20 cellular contexts compared by ENCODE assay signal in genomic region chr1:233368784-233369120, GRCh38.
"Had no signal": no experiment of that assay in that cellular context is flagged by ENCODE, and none has a peak within 500 bp of the region (broad histone marks: within the 10 kb centered on the region; RNA-seq: fewer than 3 reads in every experiment).

No MANE protein-coding gene starts in this region.

- DNase-seq: activated CD4-positive, CD25-positive, alpha-beta regulatory T cell treated with anti-CD3 and anti-CD28 coated beads, Interleukin-2, amount 50 U/mL, for 72 hours; activated naive CD4-positive, alpha-beta T cell treated with anti-CD3 and anti-CD28 coated beads for 36 hours; activated naive CD8-positive, alpha-beta T cell treated with anti-CD3 and anti-CD28 coated beads, Interleukin-2, amount 50 U/mL, for 24 hours; activated T-cell treated with anti-CD3 and anti-CD28 coated beads for 4 hours; dorsolateral prefrontal cortex; kidney; left ventricle myocardium superior; natural killer cell; nucleus accumbens; posterior cingulate gyrus; right cardiac atrium; stimulated activated CD4-positive, alpha-beta T cell treated with anti-CD3 and anti-CD28 coated beads, Interleukin-4, amount 100 ng/mL, for 24 hours; stimulated activated naive CD4-positive, alpha-beta T cell had no signal

- H3K36me3 Mint-ChIP-seq: natural killer cell had no signal

- H3K4me3 ChIP-seq: dorsolateral prefrontal cortex, hepatocyte, skin epidermis, tibial nerve, vagina had no signal

- H3K36me3 ChIP-seq: tibial nerve, vagina had no signal

- H3K9me3 ChIP-seq: tibial nerve, vagina had no signal

- H3K27me3 ChIP-seq: dorsolateral prefrontal cortex, hepatocyte, tibial nerve, vagina had no signal

- H3K4me1 ChIP-seq: tibial nerve, vagina had no signal

- H3K4me3 Mint-ChIP-seq: activated naive CD4-positive, alpha-beta T cell treated with anti-CD3 and anti-CD28 coated beads for 36 hours; activated naive CD8-positive, alpha-beta T cell treated with anti-CD3 and anti-CD28 coated beads, Interleukin-2, amount 50 U/mL, for 24 hours; activated T-helper 17 cell treated with anti-CD3 and anti-CD28 coated beads, Interleukin-2, amount 50 U/mL, for 72 hours; memory B cell; natural killer cell had no signal

- H3K27ac Mint-ChIP-seq: activated naive CD4-positive, alpha-beta T cell treated with anti-CD3 and anti-CD28 coated beads for 36 hours; activated naive CD8-positive, alpha-beta T cell treated with anti-CD3 and anti-CD28 coated beads, Interleukin-2, amount 50 U/mL, for 24 hours; activated T-helper 17 cell treated with anti-CD3 and anti-CD28 coated beads, Interleukin-2, amount 50 U/mL, for 72 hours; memory B cell; natural killer cell had no signal

- H3K27me3 Mint-ChIP-seq: activated T-helper 17 cell treated with anti-CD3 and anti-CD28 coated beads, Interleukin-2, amount 50 U/mL, for 72 hours; memory B cell had no signal

- ATAC-seq: activated naive CD8-positive, alpha-beta T cell treated with anti-CD3 and anti-CD28 coated beads, Interleukin-2, amount 50 U/mL, for 24 hours; activated T-helper 17 cell treated with anti-CD3 and anti-CD28 coated beads, Interleukin-2, amount 50 U/mL, for 72 hours; esophagus mucosa; left ventricle myocardium superior; natural killer cell; right cardiac atrium had no signal

- H3K4me1 Mint-ChIP-seq: activated naive CD8-positive, alpha-beta T cell treated with anti-CD3 and anti-CD28 coated beads, Interleukin-2, amount 50 U/mL, for 24 hours; memory B cell; natural killer cell had no signal

- H3K79me2 ChIP-seq: hepatocyte had no signal

- H3K27ac ChIP-seq: dorsolateral prefrontal cortex, hepatocyte, skin epidermis, tibial nerve, vagina had no signal

- H3K4me2 ChIP-seq: hepatocyte had no signal

- H2AFZ ChIP-seq: hepatocyte had no signal

- H3K9me3 Mint-ChIP-seq: activated naive CD4-positive, alpha-beta T cell treated with anti-CD3 and anti-CD28 coated beads for 36 hours; activated naive CD8-positive, alpha-beta T cell treated with anti-CD3 and anti-CD28 coated beads, Interleukin-2, amount 50 U/mL, for 24 hours; activated T-helper 17 cell treated with anti-CD3 and anti-CD28 coated beads, Interleukin-2, amount 50 U/mL, for 72 hours; memory B cell; natural killer cell had no signal
